In genomic region chrX:138874271-138874670, GRCh38 we compare ENCODE assay signal across 37 cellular contexts.
"Had no signal": no experiment of that assay in that cellular context is flagged by ENCODE, and none has a peak within 500 bp of the region (broad histone marks: within the 10 kb centered on the region; RNA-seq: fewer than 3 reads in every experiment).

No MANE protein-coding gene starts in this region.

- H3K9me3 Mint-ChIP-seq: activated naive CD4-positive, alpha-beta T cell treated with anti-CD3 and anti-CD28 coated beads for 36 hours; activated naive CD4-positive, alpha-beta T cell treated with anti-CD3 and anti-CD28 coated beads, Interleukin-2, amount 10 ng/mL, durations not matched to agents 7 days and 5 days; activated naive CD4-positive, alpha-beta T cell treated with anti-CD3 and anti-CD28 coated beads, Interleukin-2, amount 50 U/mL, for 24 hours; activated naive CD8-positive, alpha-beta T cell treated with anti-CD3 and anti-CD28 coated beads for 36 hours; activated naive CD8-positive, alpha-beta T cell treated with anti-CD3 and anti-CD28 coated beads, Interleukin-2, amount 10 ng/mL, durations not matched to agents 7 days and 5 days; activated naive CD8-positive, alpha-beta T cell treated with anti-CD3 and anti-CD28 coated beads, Interleukin-2, amount 50 U/mL, for 24 hours; activated T-cell treated with anti-CD3 and anti-CD28 coated beads, Interleukin-2, amount 50 U/mL, for 24 hours; activated T-helper 1 cell treated with anti-CD3 and anti-CD28 coated beads, Interleukin-12 subunit alpha, Interleukin-12 subunit beta, Interleukin-2, Interleukin-4 antibody, amounts not matched to agents 30 ng/mL and 10 ng/mL and 1 ng/mL, durations not matched to agents 14 hours and 24 hours and 36 hours; activated T-helper 17 cell treated with anti-CD3 and anti-CD28 coated beads, Interleukin-2, amount 50 U/mL, for 72 hours; activated T-helper 2 cell treated with anti-CD3 and anti-CD28 coated beads, Interferon-gamma antibody, Interleukin-2, Interleukin-4, amounts not matched to agents 10 μg/mL and 5 μg/mL and 100 μg/mL, durations not matched to agents 14 hours and 24 hours and 36 hours; central memory CD8-positive, alpha-beta T cell had no signal

- H3K4me1 Mint-ChIP-seq: activated naive CD4-positive, alpha-beta T cell treated with anti-CD3 and anti-CD28 coated beads, Interleukin-2, amount 10 ng/mL, durations not matched to agents 7 days and 5 days; activated naive CD4-positive, alpha-beta T cell treated with anti-CD3 and anti-CD28 coated beads, Interleukin-2, amount 50 U/mL, for 24 hours; activated naive CD8-positive, alpha-beta T cell treated with anti-CD3 and anti-CD28 coated beads for 36 hours; activated naive CD8-positive, alpha-beta T cell treated with anti-CD3 and anti-CD28 coated beads, Interleukin-2, amount 10 ng/mL, durations not matched to agents 7 days and 5 days; activated naive CD8-positive, alpha-beta T cell treated with anti-CD3 and anti-CD28 coated beads, Interleukin-2, amount 50 U/mL, for 24 hours; activated T-helper 17 cell treated with anti-CD3 and anti-CD28 coated beads, Interleukin-2, amount 50 U/mL, for 72 hours; central memory CD8-positive, alpha-beta T cell had no signal

- H3K4me1 ChIP-seq: ascending aorta, body of pancreas, breast epithelium had no signal

- H3K27ac ChIP-seq: ascending aorta, body of pancreas, brain microvascular endothelial cell, breast epithelium, cardiac muscle cell had no signal

- H3K4me3 ChIP-seq: ascending aorta, body of pancreas, breast epithelium, cardiac muscle cell had no signal

- H3K27me3 ChIP-seq: ascending aorta, body of pancreas, brain microvascular endothelial cell, cardiac muscle cell had no signal

- H3K4me3 Mint-ChIP-seq: activated naive CD4-positive, alpha-beta T cell treated with anti-CD3 and anti-CD28 coated beads for 36 hours; activated naive CD4-positive, alpha-beta T cell treated with anti-CD3 and anti-CD28 coated beads, Interleukin-2, amount 10 ng/mL, durations not matched to agents 7 days and 5 days; activated naive CD4-positive, alpha-beta T cell treated with anti-CD3 and anti-CD28 coated beads, Interleukin-2, amount 50 U/mL, for 24 hours; activated naive CD8-positive, alpha-beta T cell; activated naive CD8-positive, alpha-beta T cell treated with anti-CD3 and anti-CD28 coated beads for 36 hours; activated naive CD8-positive, alpha-beta T cell treated with anti-CD3 and anti-CD28 coated beads, Interleukin-2, amount 10 ng/mL, durations not matched to agents 7 days and 5 days; activated naive CD8-positive, alpha-beta T cell treated with anti-CD3 and anti-CD28 coated beads, Interleukin-2, amount 50 U/mL, for 24 hours; activated T-cell treated with anti-CD3 and anti-CD28 coated beads, Interleukin-2, amount 50 U/mL, for 24 hours; activated T-cell treated with anti-CD3 and anti-CD28 coated beads, Interleukin-2, amount 50 U/mL, for 4 hours; activated T-cell treated with anti-CD3 and anti-CD28 coated beads, Interleukin-2, amount 50 U/mL, for 72 hours; activated T-helper 1 cell treated with anti-CD3 and anti-CD28 coated beads, Interleukin-12 subunit alpha, Interleukin-12 subunit beta, Interleukin-2, Interleukin-4 antibody, amounts not matched to agents 30 ng/mL and 10 ng/mL and 1 ng/mL, durations not matched to agents 14 hours and 24 hours and 36 hours; activated T-helper 17 cell treated with anti-CD3 and anti-CD28 coated beads, Interleukin-2, amount 50 U/mL, for 72 hours; brain; central memory CD8-positive, alpha-beta T cell had no signal

- H3K27ac Mint-ChIP-seq: activated naive CD4-positive, alpha-beta T cell treated with anti-CD3 and anti-CD28 coated beads for 36 hours; activated naive CD4-positive, alpha-beta T cell treated with anti-CD3 and anti-CD28 coated beads, Interleukin-2, amount 10 ng/mL, durations not matched to agents 7 days and 5 days; activated naive CD4-positive, alpha-beta T cell treated with anti-CD3 and anti-CD28 coated beads, Interleukin-2, amount 50 U/mL, for 24 hours; activated naive CD4-positive, alpha-beta T cell treated with anti-CD3 and anti-CD28 coated beads, Interleukin-2, amount 50 U/mL, for 72 hours; activated naive CD8-positive, alpha-beta T cell; activated naive CD8-positive, alpha-beta T cell treated with anti-CD3 and anti-CD28 coated beads for 36 hours; activated naive CD8-positive, alpha-beta T cell treated with anti-CD3 and anti-CD28 coated beads, Interleukin-2, amount 10 ng/mL, durations not matched to agents 7 days and 5 days; activated naive CD8-positive, alpha-beta T cell treated with anti-CD3 and anti-CD28 coated beads, Interleukin-2, amount 50 U/mL, for 24 hours; activated T-cell treated with anti-CD3 and anti-CD28 coated beads, Interleukin-2, amount 50 U/mL, for 24 hours; activated T-cell treated with anti-CD3 and anti-CD28 coated beads, Interleukin-2, amount 50 U/mL, for 72 hours; activated T-helper 1 cell treated with anti-CD3 and anti-CD28 coated beads, Interleukin-12 subunit alpha, Interleukin-12 subunit beta, Interleukin-2, Interleukin-4 antibody, amounts not matched to agents 30 ng/mL and 10 ng/mL and 1 ng/mL, durations not matched to agents 14 hours and 24 hours and 36 hours; activated T-helper 17 cell treated with anti-CD3 and anti-CD28 coated beads, Interleukin-2, amount 50 U/mL, for 72 hours; activated T-helper 2 cell treated with anti-CD3 and anti-CD28 coated beads, Interferon-gamma antibody, Interleukin-2, Interleukin-4, amounts not matched to agents 10 μg/mL and 5 μg/mL and 100 μg/mL, durations not matched to agents 14 hours and 24 hours and 36 hours; brain had no signal

- H3K36me3 Mint-ChIP-seq: activated naive CD4-positive, alpha-beta T cell treated with anti-CD3 and anti-CD28 coated beads, Interleukin-2, amount 10 ng/mL, durations not matched to agents 7 days and 5 days; activated naive CD4-positive, alpha-beta T cell treated with anti-CD3 and anti-CD28 coated beads, Interleukin-2, amount 50 U/mL, for 24 hours; activated naive CD4-positive, alpha-beta T cell treated with anti-CD3 and anti-CD28 coated beads, Interleukin-2, amount 50 U/mL, for 72 hours; activated naive CD8-positive, alpha-beta T cell; activated naive CD8-positive, alpha-beta T cell treated with anti-CD3 and anti-CD28 coated beads for 36 hours; activated naive CD8-positive, alpha-beta T cell treated with anti-CD3 and anti-CD28 coated beads, Interleukin-2, amount 10 ng/mL, durations not matched to agents 7 days and 5 days had no signal

- H3K27me3 Mint-ChIP-seq: activated naive CD4-positive, alpha-beta T cell treated with anti-CD3 and anti-CD28 coated beads, Interleukin-2, amount 10 ng/mL, durations not matched to agents 7 days and 5 days; activated naive CD4-positive, alpha-beta T cell treated with anti-CD3 and anti-CD28 coated beads, Interleukin-2, amount 50 U/mL, for 24 hours; activated naive CD8-positive, alpha-beta T cell; activated naive CD8-positive, alpha-beta T cell treated with anti-CD3 and anti-CD28 coated beads for 36 hours; activated naive CD8-positive, alpha-beta T cell treated with anti-CD3 and anti-CD28 coated beads, Interleukin-2, amount 10 ng/mL, durations not matched to agents 7 days and 5 days; activated naive CD8-positive, alpha-beta T cell treated with anti-CD3 and anti-CD28 coated beads, Interleukin-2, amount 50 U/mL, for 24 hours; activated T-helper 17 cell treated with anti-CD3 and anti-CD28 coated beads, Interleukin-2, amount 50 U/mL, for 72 hours; brain; central memory CD8-positive, alpha-beta T cell had no signal

- DNase-seq: activated effector memory CD4-positive, alpha-beta T cell treated with anti-CD3 and anti-CD28 coated beads, Interleukin-2, amount 50 U/mL, for 16 hours; activated effector memory CD4-positive, alpha-beta T cell treated with Interleukin-2 at 50 U/mL for 16 hours; activated gamma-delta T cell; activated gamma-delta T cell treated with Interleukin-2 at 50 U/mL for 16 hours; activated naive CD4-positive, alpha-beta T cell; activated naive CD4-positive, alpha-beta T cell treated with anti-CD3 and anti-CD28 coated beads for 36 hours; activated naive CD4-positive, alpha-beta T cell treated with anti-CD3 and anti-CD28 coated beads, Interleukin-2, amount 10 ng/mL, durations not matched to agents 7 days and 5 days; activated naive CD4-positive, alpha-beta T cell treated with anti-CD3 and anti-CD28 coated beads, Interleukin-2, amount 50 U/mL, for 16 hours; activated naive CD4-positive, alpha-beta T cell treated with Interleukin-2 at 50 U/mL for 16 hours; activated naive CD8-positive, alpha-beta T cell treated with anti-CD3 and anti-CD28 coated beads for 36 hours; activated naive CD8-positive, alpha-beta T cell treated with anti-CD3 and anti-CD28 coated beads, Interleukin-2, amount 10 ng/mL, durations not matched to agents 7 days and 5 days; activated naive CD8-positive, alpha-beta T cell treated with anti-CD3 and anti-CD28 coated beads, Interleukin-2, amount 50 U/mL, for 24 hours; activated T-cell treated with anti-CD3 and anti-CD28 coated beads, Interleukin-2, amount 50 U/mL, for 1 hour; activated T-cell treated with anti-CD3 and anti-CD28 coated beads, Interleukin-2, amount 50 U/mL, for 24 hours; activated T-cell treated with anti-CD3 and anti-CD28 coated beads, Interleukin-2, amount 50 U/mL, for 4 hours; activated T-cell treated with anti-CD3 and anti-CD28 coated beads, Interleukin-2, amount 50 U/mL, for 48 hours; activated T-cell treated with anti-CD3 and anti-CD28 coated beads, Interleukin-2, amount 50 U/mL, for 72 hours; amniotic stem cell; amygdala; anterior cingulate cortex; aorta; body of pancreas; brain microvascular endothelial cell; caudate nucleus; central memory CD4-positive, alpha-beta T cell; cerebellar nuclear complex had no signal

- H3K36me3 ChIP-seq: ascending aorta, brain microvascular endothelial cell, breast epithelium, cardiac muscle cell had no signal

- H3K9me3 ChIP-seq: ascending aorta, body of pancreas, breast epithelium had no signal

- ATAC-seq: activated naive CD4-positive, alpha-beta T cell treated with anti-CD3 and anti-CD28 coated beads, Interleukin-2, amount 50 U/mL, for 72 hours; activated naive CD8-positive, alpha-beta T cell treated with anti-CD3 and anti-CD28 coated beads, Interleukin-2, amount 50 U/mL, for 24 hours; activated T-cell treated with anti-CD3 and anti-CD28 coated beads, Interleukin-2, amount 50 U/mL, for 4 hours; activated T-cell treated with anti-CD3 and anti-CD28 coated beads, Interleukin-2, amount 50 U/mL, for 72 hours; activated T-helper 17 cell treated with anti-CD3 and anti-CD28 coated beads, Interleukin-2, amount 50 U/mL, for 72 hours; body of pancreas had no signal
